Comparison of ENCODE assay signal across 15 cellular contexts in the genomic region with DNA sequence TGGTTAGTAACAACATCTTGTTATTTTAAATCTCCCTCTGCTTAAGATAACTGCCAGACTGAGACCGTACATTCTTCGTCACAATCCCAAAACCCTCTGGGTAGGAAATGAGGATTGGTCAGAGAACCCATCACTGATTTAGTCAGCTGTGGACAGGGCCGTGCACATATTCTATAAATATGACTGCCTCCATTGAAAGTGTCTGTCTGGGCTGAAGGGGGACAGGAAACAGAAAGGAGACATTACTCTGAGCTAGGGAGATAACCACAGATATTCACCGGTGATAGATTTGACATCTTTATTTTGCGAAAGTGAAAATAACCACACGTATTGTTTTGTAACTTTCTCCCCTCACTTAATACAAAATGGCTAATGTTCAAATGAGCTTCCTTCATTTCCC. TPM values are rescaled to one million over a fixed set of nuclear protein-coding genes. Genes with fewer than 3 reads are reported as not detected.
A peak's percentile ranks its signal among the peaks of the same experiment; 100 is the strongest.
DNase-seq lines count a peak whose midpoint lies in the region; ATAC-seq and TF ChIP-seq lines count a peak whose summit lies in the region.
"Had no signal": no experiment of that assay in that cellular context is flagged by ENCODE, and none has a peak within 500 bp of the region (broad histone marks: within the 10 kb centered on the region; RNA-seq: fewer than 3 reads in every experiment).

No MANE protein-coding gene starts in this region.

- peaks cover 8% of the 10 kb centered on the region for H3K4me1 Mint-ChIP-seq in activated naive CD4-positive, alpha-beta T cell treated with anti-CD3 and anti-CD28 coated beads, Interleukin-2, amount 10 ng/mL, durations not matched to agents 7 days and 5 days
- H3K4me1 Mint-ChIP-seq in Caco-2 (ENCODE audit: low read depth, unreplicated experiment) = no peaks in the 10 kb centered on the region
- H3K4me1 Mint-ChIP-seq in CD8-positive, alpha-beta T cell (ENCODE audit: low read depth) = peaks cover 7% of the 10 kb centered on the region

- H3K27ac ChIP-seq in CD8-positive, alpha-beta T cell (ENCODE audit: low read depth, low read length) = no peak overlapping the region
- H3K27ac ChIP-seq: dorsolateral prefrontal cortex, gastroesophageal sphincter, SJSA1 had no signal

- intact Hi-C loops in Caco-2 (cut with micrococcal nuclease; ENCODE audit: unreplicated experiment) = no loop called here
- intact Hi-C loops in CD8-positive, alpha-beta T cell (cut with DNase I, micrococcal nuclease) = no loop called here

- CTCF ChIA-PET in activated naive CD4-positive, alpha-beta T cell treated with anti-CD3 and anti-CD28 coated beads, Interleukin-2, amount 10 ng/mL, durations not matched to agents 7 days and 5 days (lab: Charles Lee) = no interaction called here
- CTCF ChIA-PET in Caco-2 (lab: Charles Lee) = no interaction called here
- CTCF ChIA-PET in CD8-positive, alpha-beta T cell (lab: Charles Lee) = no interaction called here

- TF ChIP-seq CTCF in foreskin fibroblast (IDR thresholded peaks at IDR 0.05; ENCODE audit: low read depth, low read length) (no peak), Caco-2 (IDR thresholded peaks at IDR 0.05; ENCODE audit: insufficient read depth in 1 of 2, low read depth in 1 of 2, low read length in 1 of 2, severe bottlenecking in 1 of 2, unreplicated experiment in 1 of 2) (no peak)
- TF ChIP-seq CTCF in CD8-positive, alpha-beta T cell (IDR thresholded peaks at IDR 0.05) = no peak

- H3K27me3 ChIP-seq in Caco-2 (replicated peaks; ENCODE audit: control insufficient read depth, insufficient read depth, low read length) = no peaks in the 10 kb centered on the region
- H3K27me3 ChIP-seq in CD8-positive, alpha-beta T cell (ENCODE audit: insufficient read depth, low read length) = no peaks in the 10 kb centered on the region
- H3K27me3 ChIP-seq: dorsolateral prefrontal cortex, gastroesophageal sphincter, SJSA1 had no signal

- H3K4me1 ChIP-seq in Caco-2 = no peaks in the 10 kb centered on the region
- H3K4me1 ChIP-seq in CD8-positive, alpha-beta T cell (ENCODE audit: insufficient read depth, low read length) = no peaks in the 10 kb centered on the region
- H3K4me1 ChIP-seq: gastroesophageal sphincter, SJSA1 had no signal

- H3K27me3 Mint-ChIP-seq in activated naive CD4-positive, alpha-beta T cell treated with anti-CD3 and anti-CD28 coated beads, Interleukin-2, amount 10 ng/mL, durations not matched to agents 7 days and 5 days = peaks cover 8% of the 10 kb centered on the region
- H3K27me3 Mint-ChIP-seq in Caco-2 (ENCODE audit: insufficient read depth, unreplicated experiment) = peaks cover under 1% of the 10 kb centered on the region
- peaks cover 5% of the 10 kb centered on the region for H3K27me3 Mint-ChIP-seq in CD8-positive, alpha-beta T cell (ENCODE audit: low read depth)

- POLR2A ChIA-PET in Caco-2 (lab: Charles Lee) = no interaction called here
- POLR2A ChIA-PET in CD8-positive, alpha-beta T cell (lab: Charles Lee) = no interaction called here

- peak; percentile 90 for ATAC-seq in GM18909 (IDR thresholded peaks at IDR 0.05; ENCODE audit: poor library complexity, unreplicated experiment)
- ATAC-seq in GM21737 (IDR thresholded peaks at IDR 0.05; ENCODE audit: unreplicated experiment) = peak; percentile 82
- ATAC-seq in HG03460 (IDR thresholded peaks at IDR 0.05; ENCODE audit: unreplicated experiment) = peak; percentile 73
- ATAC-seq in CD8-positive, alpha-beta T cell = no peak
- ATAC-seq: activated CD4-positive, CD25-positive, alpha-beta regulatory T cell treated with anti-CD3 and anti-CD28 coated beads, Interleukin-2, amount 50 U/mL, for 24 hours; gastroesophageal sphincter had no signal

- no peak overlapping the region for H3K4me3 Mint-ChIP-seq in activated naive CD4-positive, alpha-beta T cell treated with anti-CD3 and anti-CD28 coated beads, Interleukin-2, amount 10 ng/mL, durations not matched to agents 7 days and 5 days
- H3K4me3 Mint-ChIP-seq in Caco-2 (ENCODE audit: unreplicated experiment) = no peak overlapping the region
- no peak overlapping the region for H3K4me3 Mint-ChIP-seq in CD8-positive, alpha-beta T cell

- H3K27ac Mint-ChIP-seq in activated naive CD4-positive, alpha-beta T cell treated with anti-CD3 and anti-CD28 coated beads, Interleukin-2, amount 10 ng/mL, durations not matched to agents 7 days and 5 days = no peak overlapping the region
- no peak overlapping the region for H3K27ac Mint-ChIP-seq in Caco-2 (ENCODE audit: unreplicated experiment)
- H3K27ac Mint-ChIP-seq in CD8-positive, alpha-beta T cell = no peak overlapping the region

- no TSS peak for BruUV-seq in Caco-2 (replicated peaks; lab: Mats Ljungman, UMichigan)

- no peaks in the 10 kb centered on the region for H3K9me3 ChIP-seq in Caco-2
- H3K9me3 ChIP-seq in CD8-positive, alpha-beta T cell (ENCODE audit: low read length) = no peaks in the 10 kb centered on the region
- H3K9me3 ChIP-seq: gastroesophageal sphincter, SJSA1 had no signal

- no peaks in the 10 kb centered on the region for H3K9me3 Mint-ChIP-seq in activated naive CD4-positive, alpha-beta T cell treated with anti-CD3 and anti-CD28 coated beads, Interleukin-2, amount 10 ng/mL, durations not matched to agents 7 days and 5 days
- H3K9me3 Mint-ChIP-seq in Caco-2 (ENCODE audit: unreplicated experiment) = no peaks in the 10 kb centered on the region
- no peaks in the 10 kb centered on the region for H3K9me3 Mint-ChIP-seq in CD8-positive, alpha-beta T cell

- peak; percentile 35 for DNase-seq in myocyte (ENCODE audit: low read depth)
- no peak for DNase-seq in foreskin fibroblast
- no peak for DNase-seq in activated naive CD4-positive, alpha-beta T cell treated with anti-CD3 and anti-CD28 coated beads, Interleukin-2, amount 10 ng/mL, durations not matched to agents 7 days and 5 days
- no peak for DNase-seq in Caco-2
- DNase-seq in CD8-positive, alpha-beta T cell = no peak
- DNase-seq: dorsolateral prefrontal cortex; Kasumi-1; NCI-H446; stimulated activated CD4-positive, alpha-beta T cell treated with anti-CD3 and anti-CD28 coated beads, Interleukin-4, amount 100 ng/mL, for 24 hours had no signal

- H3K36me3 ChIP-seq in Caco-2 (ENCODE audit: control insufficient read depth, insufficient read depth, low read length) = no peaks in the 10 kb centered on the region
- no peaks in the 10 kb centered on the region for H3K36me3 ChIP-seq in CD8-positive, alpha-beta T cell (ENCODE audit: insufficient read depth, low read length)
- H3K36me3 ChIP-seq: gastroesophageal sphincter, SJSA1 had no signal

- H3K36me3 Mint-ChIP-seq in activated naive CD4-positive, alpha-beta T cell treated with anti-CD3 and anti-CD28 coated beads, Interleukin-2, amount 10 ng/mL, durations not matched to agents 7 days and 5 days = no peaks in the 10 kb centered on the region
- no peaks in the 10 kb centered on the region for H3K36me3 Mint-ChIP-seq in Caco-2 (ENCODE audit: insufficient read depth, unreplicated experiment)
- no peaks in the 10 kb centered on the region for H3K36me3 Mint-ChIP-seq in CD8-positive, alpha-beta T cell

- H3K4me3 ChIP-seq in foreskin fibroblast (ENCODE audit: low read depth in 1 of 2, low read length in 2 of 2) = no peak overlapping the region
- no peak overlapping the region for H3K4me3 ChIP-seq in Caco-2 (ENCODE audit: low read depth, low read length)
- no peak overlapping the region for H3K4me3 ChIP-seq in CD8-positive, alpha-beta T cell (ENCODE audit: low read depth, low read length)
- H3K4me3 ChIP-seq: dorsolateral prefrontal cortex, gastroesophageal sphincter, SJSA1 had no signal

RNA-seq across cellular contexts. Expression of a gene that starts 36.9 kb away (rescaled TPM):
- total RNA-seq in myocyte = 2.2 and 5.1 TPM in 2 replicates
- 2.5 TPM for polyA plus RNA-seq in myocyte (2012)
- 0.09 and 0.14 TPM in 2 replicates for total RNA-seq in Caco-2 (2022)
- total RNA-seq in CD8-positive, alpha-beta T cell = not detected
- total RNA-seq: SJSA1 had no signal
